8 cellular contexts compared by ENCODE assay signal in the genomic region with DNA sequence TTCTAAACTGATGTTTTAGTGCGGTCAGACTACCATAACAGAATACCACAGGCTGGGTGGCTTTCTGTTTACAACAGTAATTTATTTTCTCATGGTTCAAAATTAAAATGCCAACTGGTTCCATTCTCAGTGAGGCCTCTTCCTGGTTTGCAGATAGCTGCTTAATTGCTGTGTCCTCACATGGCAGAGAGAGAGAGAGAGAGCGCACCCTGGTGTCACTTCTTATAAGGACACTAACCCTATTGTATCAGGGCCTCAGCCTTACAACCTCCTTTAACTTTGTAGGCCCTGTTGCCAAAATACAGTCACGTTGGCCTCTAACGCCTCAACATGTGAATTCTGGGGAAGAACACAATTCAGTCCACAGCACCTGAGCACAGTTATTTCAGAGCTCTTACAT. TPM values are rescaled to one million over a fixed set of nuclear protein-coding genes. Genes with fewer than 3 reads are reported as not detected.
DNase-seq lines count a peak whose midpoint lies in the region; ATAC-seq, FAIRE-seq and TF ChIP-seq lines count a peak whose summit lies in the region.

No MANE protein-coding gene starts in this region.

- H3K9me3 ChIP-seq in smooth muscle cell (replicated peaks; ENCODE audit: low read depth) (no peaks in the 10 kb centered on the region), kidney (ENCODE audit: control insufficient read depth in 1 of 2, low read length in 2 of 2) (no peaks in the 10 kb centered on the region)

- no peaks in the 10 kb centered on the region for H3K79me2 ChIP-seq in smooth muscle cell (ENCODE audit: low read depth)

- no peaks in the 10 kb centered on the region for H4K20me1 ChIP-seq in smooth muscle cell (ENCODE audit: low read depth)

- no peak overlapping the region for H3K4me2 ChIP-seq in smooth muscle cell

- TF ChIP-seq CTCF in 22Rv1 (IDR thresholded peaks at IDR 0.05) (peak; percentile 76), GM10266 (IDR thresholded peaks at IDR 0.05; ENCODE audit: control insufficient read depth, insufficient read depth, low read depth, missing control alignments) (peak; percentile 32), bronchial epithelial cell (IDR thresholded peaks at IDR 0.05; ENCODE audit: insufficient read depth, low read length, severe bottlenecking) (peak; percentile 42), smooth muscle cell (IDR thresholded peaks at IDR 0.05; ENCODE audit: borderline replicate concordance, insufficient read depth, poor library complexity, severe bottlenecking) (peak; percentile 30), kidney (IDR thresholded peaks at IDR 0.05; ENCODE audit: borderline replicate concordance, extremely low read depth, insufficient read depth) (no peak)

- H3K4me3 ChIP-seq in bronchial epithelial cell (ENCODE audit: low read depth, low read length) (no peak overlapping the region), smooth muscle cell (no peak overlapping the region), kidney (ENCODE audit: low read length in 2 of 2) (no peak overlapping the region)

- H3K36me3 ChIP-seq in bronchial epithelial cell (ENCODE audit: control insufficient read depth, insufficient read depth, low read length) (no peaks in the 10 kb centered on the region), smooth muscle cell (ENCODE audit: low read depth) (no peaks in the 10 kb centered on the region), kidney (ENCODE audit: control insufficient read depth in 1 of 2, insufficient read depth in 2 of 2, low read length in 2 of 2) (no peaks in the 10 kb centered on the region)

- DNase-seq in GM10266 (ENCODE audit: extremely low spot score) (peak; percentile 6), NCI-H1694 (lab: John Stamatoyannopoulos, UW) (peak; percentile 66), bronchial epithelial cell (ENCODE audit: low read depth) (peak; percentile 34), smooth muscle cell (lab: John Stamatoyannopoulos, UW; ENCODE audit: unreplicated experiment) (no peak), nucleus accumbens (lab: John Stamatoyannopoulos, UW) (no peak), kidney (no peak)

- no peak for FAIRE-seq in bronchial epithelial cell (lab: Jason Lieb, UNC)
- no peak for FAIRE-seq in kidney (lab: Jason Lieb, UNC)

- H3F3A ChIP-seq in smooth muscle cell (ENCODE audit: low read depth): no peaks in the 10 kb centered on the region

- 46% methylated on average over 4 of the region's 4 CpGs for WGBS in smooth muscle cell (ENCODE audit: low lambda C conversion rate)

- no peak overlapping the region for H3K9ac ChIP-seq in smooth muscle cell (ENCODE audit: low read depth)
- no peak overlapping the region for H3K9ac ChIP-seq in kidney (ENCODE audit: low read length in 2 of 2)

- H3K4me1 ChIP-seq in smooth muscle cell (ENCODE audit: low read depth): no peaks in the 10 kb centered on the region
- no peaks in the 10 kb centered on the region for H3K4me1 ChIP-seq in kidney (ENCODE audit: control insufficient read depth in 1 of 2, insufficient read depth in 1 of 2, low read depth in 1 of 2, low read length in 2 of 2)

- no peak overlapping the region for H3K27ac ChIP-seq in 22Rv1
- no peak overlapping the region for H3K27ac ChIP-seq in smooth muscle cell (ENCODE audit: low read depth)
- no peak overlapping the region for H3K27ac ChIP-seq in kidney (ENCODE audit: low read depth in 2 of 2, low read length in 2 of 2)

- no peak overlapping the region for H2AFZ ChIP-seq in smooth muscle cell (ENCODE audit: low read depth)

- H3K27me3 ChIP-seq in bronchial epithelial cell (ENCODE audit: control insufficient read depth, insufficient read depth, low read length) (no peaks in the 10 kb centered on the region), smooth muscle cell (ENCODE audit: low read depth) (no peaks in the 10 kb centered on the region)

- intact Hi-C loops in kidney (cut with DNase I): no loop called here

- peak; percentile 89 for ATAC-seq in HG02642 (IDR thresholded peaks at IDR 0.05; ENCODE audit: poor library complexity, unreplicated experiment)

RNA-seq across cellular contexts. Expression of a gene that starts 37.5 kb away (rescaled TPM):
- total RNA-seq in bronchial epithelial cell (not detected in 2 replicates), smooth muscle cell (2.5 and 3.2 TPM in 2 replicates), kidney (10.9 TPM)
- polyA plus RNA-seq in smooth muscle cell (1.4 and 2.6 TPM in 2 replicates), kidney (ENCODE audit: insufficient read depth, low read depth, low replicate concordance) (5.9 TPM)

Comparison
In these comparisons a context has a peak if more than half of its experiments do, and no peak if none do; other contexts are left out.
1. DNase-seq: peak in GM10266 (single experiment), NCI-H1694 (single experiment) and bronchial epithelial cell (single experiment); none in smooth muscle cell (single experiment), nucleus accumbens (0 of 56) and kidney (single experiment).